Comparison of ENCODE assay signal across 2 cellular contexts in genomic region chr4:90407897-90408296, GRCh38.
DNase-seq lines count a peak whose midpoint lies in the region; TF ChIP-seq lines count a peak whose summit lies in the region.
"Not testable (repeated sequence)": the region's sequence is repeated elsewhere in the genome, so short reads cannot be mapped to it uniquely, and the experiment has no call there.

No MANE protein-coding gene starts in this region.

- H3K27me3 Mint-ChIP-seq in chondrocyte (ENCODE audit: low read depth) = not testable (repeated sequence)

- not testable (repeated sequence) for H3K36me3 Mint-ChIP-seq in chondrocyte (ENCODE audit: low read depth)

- not testable (repeated sequence) for H3K27ac Mint-ChIP-seq in chondrocyte (ENCODE audit: unreplicated experiment)

- DNase-seq in chondrocyte (ENCODE audit: low spot score) = peak; percentile 44
- peak; percentile 67 for DNase-seq in cardiac septum (ENCODE audit: low spot score)

- not testable (repeated sequence) for TF ChIP-seq CTCF in chondrocyte (IDR thresholded peaks at IDR 0.05)

- H3K9me3 Mint-ChIP-seq in chondrocyte (ENCODE audit: low read depth) = peaks cover 27% of the 10 kb centered on the region

- H3K4me3 Mint-ChIP-seq in chondrocyte (ENCODE audit: unreplicated experiment) = not testable (repeated sequence)

- not testable (repeated sequence) for H3K4me1 Mint-ChIP-seq in chondrocyte (ENCODE audit: low read depth)

- intact Hi-C loops in cardiac septum (cut with DNase I) = not testable (repeated sequence)
